9 cellular contexts compared by ENCODE assay signal in the genomic region with DNA sequence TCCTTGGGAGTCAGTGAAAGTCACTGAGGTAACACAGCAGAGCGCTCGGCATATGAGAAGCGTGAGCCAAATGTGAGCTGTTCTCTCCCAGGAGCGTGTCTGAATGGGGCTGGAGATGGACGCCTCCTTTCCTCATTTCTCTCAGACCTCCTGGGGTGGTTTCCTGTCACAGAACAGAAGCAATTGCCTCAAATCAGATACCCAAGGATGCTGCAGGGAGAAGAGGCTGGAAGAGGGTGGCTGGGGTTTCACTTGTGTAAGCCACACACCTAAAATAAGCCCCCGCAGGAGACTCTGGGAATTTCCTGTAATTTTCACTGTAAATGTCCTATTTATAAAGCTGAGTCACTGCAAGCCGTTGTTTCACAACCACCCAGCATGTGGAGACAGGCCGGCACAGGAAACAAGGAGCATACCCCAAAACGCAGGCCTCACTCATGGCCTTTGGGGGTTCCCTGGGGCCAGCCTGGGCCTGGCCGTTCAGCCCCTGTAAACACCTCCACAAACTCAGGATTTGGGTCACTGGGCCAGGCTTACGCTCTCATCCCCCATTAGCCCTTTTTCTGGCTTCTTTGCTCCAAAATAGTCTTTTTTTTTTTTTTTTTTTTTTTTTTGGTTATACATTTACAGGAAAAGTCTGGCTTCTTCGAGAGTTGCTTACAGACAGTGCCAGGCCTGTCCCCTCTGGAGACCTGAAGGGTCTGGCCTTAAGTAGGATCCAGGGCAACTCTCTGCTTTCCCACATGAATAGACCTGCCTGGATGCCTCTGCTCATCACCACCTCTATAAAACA. TPM values are rescaled to one million over a fixed set of nuclear protein-coding genes. Genes with fewer than 3 reads are reported as not detected.
A peak's percentile ranks its signal among the peaks of the same experiment; 100 is the strongest.
DNase-seq lines count a peak whose midpoint lies in the region; ATAC-seq, FAIRE-seq and TF ChIP-seq lines count a peak whose summit lies in the region.
"Had no signal": no experiment of that assay in that cellular context is flagged by ENCODE, and none has a peak within 500 bp of the region (broad histone marks: within the 10 kb centered on the region; RNA-seq: fewer than 3 reads in every experiment).

No MANE protein-coding gene starts in this region.

- H3K4me3 ChIP-seq in WERI-Rb-1 (ENCODE audit: low read depth, low read length), result no peak overlapping the region
- H3K4me3 ChIP-seq in duodenal mucosa (ENCODE audit: low read depth in 1 of 2, low read length in 2 of 2), result no peak overlapping the region
- peak overlapping the region in 1 of 2 experiments; percentile 45 for H3K4me3 ChIP-seq in mesenchymal stem cell (ENCODE audit: insufficient read depth in 1 of 2, low read depth in 1 of 2, low read length in 2 of 2)
- no peak overlapping the region for H3K4me3 ChIP-seq in suprapubic skin

- H3K9me3 ChIP-seq in WERI-Rb-1 (ENCODE audit: severe bottlenecking) (no peaks in the 10 kb centered on the region), duodenal mucosa (ENCODE audit: control insufficient read depth in 1 of 2, low read length in 2 of 2) (no peaks in the 10 kb centered on the region), mesenchymal stem cell (ENCODE audit: control insufficient read depth, low read length) (no peaks in the 10 kb centered on the region), suprapubic skin (no peaks in the 10 kb centered on the region)

- peak overlapping the region; percentile 44 to 99 for H2BK12ac ChIP-seq in mesenchymal stem cell (ENCODE audit: low read length in 2 of 2)

- H3K36me3 ChIP-seq in WERI-Rb-1, result no peaks in the 10 kb centered on the region
- H3K36me3 ChIP-seq in duodenal mucosa (ENCODE audit: control insufficient read depth in 1 of 2, insufficient read depth in 2 of 2, low read length in 2 of 2), result no peaks in the 10 kb centered on the region
- H3K36me3 ChIP-seq in mesenchymal stem cell (ENCODE audit: control insufficient read depth in 1 of 2, insufficient read depth in 2 of 2, low read depth in 1 of 2, low read length in 2 of 2), result no peaks in the 10 kb centered on the region
- H3K36me3 ChIP-seq in suprapubic skin, result no peaks in the 10 kb centered on the region

- peak overlapping the region; percentile 93 for H2AK5ac ChIP-seq in mesenchymal stem cell (ENCODE audit: low read length, severe bottlenecking)

- peak overlapping the region; percentile 93 for H2BK5ac ChIP-seq in mesenchymal stem cell (ENCODE audit: low read depth, low read length, poor library complexity, severe bottlenecking)

- peak overlapping the region; percentile 94 for H4K8ac ChIP-seq in mesenchymal stem cell (ENCODE audit: low read length)

- peak; percentile 39 for DNase-seq in 8988T
- DNase-seq in GM12891 (ENCODE audit: insufficient read length, low spot score), result no peak
- peak; percentile 72 for DNase-seq in LoVo (ENCODE audit: low spot score)
- peak; percentile 29 for DNase-seq in WERI-Rb-1
- peak; percentile 97 for DNase-seq in mesenchymal stem cell
- peak in 1 of 2 donors; percentile 79 for DNase-seq in suprapubic skin (ENCODE audit: low spot score in 2 of 2)

- no peak for TF ChIP-seq EP300 in suprapubic skin (IDR thresholded peaks at IDR 0.05)

- H3K4ac ChIP-seq in mesenchymal stem cell (ENCODE audit: low read depth in 1 of 2, low read length in 2 of 2), result peak overlapping the region; percentile 92 to 99

- no peak overlapping the region for H3K4me2 ChIP-seq in mesenchymal stem cell (ENCODE audit: low read length, poor library complexity, severe bottlenecking)

- H3K23ac ChIP-seq in mesenchymal stem cell (ENCODE audit: low read length in 2 of 2), result no peak overlapping the region

- H3K4me1 ChIP-seq in duodenal mucosa (ENCODE audit: control insufficient read depth in 1 of 2, insufficient read depth in 2 of 2, low read length in 2 of 2), result peaks cover 42 to 52% of the 10 kb centered on the region in 2 donors
- H3K4me1 ChIP-seq in mesenchymal stem cell (ENCODE audit: control insufficient read depth, insufficient read depth, low read depth, low read length), result peaks cover 31% of the 10 kb centered on the region
- peaks cover 35% of the 10 kb centered on the region for H3K4me1 ChIP-seq in suprapubic skin

- no peak overlapping the region for H3K14ac ChIP-seq in mesenchymal stem cell (ENCODE audit: low read length in 2 of 2)

- peak overlapping the region; percentile 16 to 98 for H3K18ac ChIP-seq in mesenchymal stem cell (ENCODE audit: low read depth in 1 of 2, low read length in 2 of 2)

- H3K9ac ChIP-seq in duodenal mucosa (ENCODE audit: low read depth in 1 of 2, low read length in 2 of 2) (peak overlapping the region; percentile 27 to 48), mesenchymal stem cell (ENCODE audit: low read length) (peak overlapping the region; percentile 83)

- no peak for ATAC-seq in HG02885 (IDR thresholded peaks at IDR 0.05; ENCODE audit: poor library complexity, unreplicated experiment)

- WGBS in mesenchymal stem cell, result 25% methylated on average over 9 of the region's 12 CpGs
- WGBS in suprapubic skin, result 12% methylated on average over 12 of the region's 12 CpGs

- TF ChIP-seq CTCF in WERI-Rb-1 (IDR thresholded peaks at IDR 0.05; ENCODE audit: low read depth, low read length) (0 out of 2 replicates have a peak, but pooled peaks have one; percentile 1), suprapubic skin (IDR thresholded peaks at IDR 0.05) (peak in 1 of 2 donors; percentile 41)

- H3K27me3 ChIP-seq in WERI-Rb-1 (ENCODE audit: insufficient read depth, low read depth, severe bottlenecking), result no peaks in the 10 kb centered on the region
- H3K27me3 ChIP-seq in duodenal mucosa (ENCODE audit: control insufficient read depth in 1 of 2, insufficient read depth in 2 of 2, low read length in 2 of 2), result no peaks in the 10 kb centered on the region
- no peaks in the 10 kb centered on the region for H3K27me3 ChIP-seq in mesenchymal stem cell (ENCODE audit: control insufficient read depth in 1 of 2, insufficient read depth in 1 of 2, low read length in 2 of 2)
- H3K27me3 ChIP-seq in suprapubic skin, result no peaks in the 10 kb centered on the region

- H3K27ac ChIP-seq in WERI-Rb-1 (no peak overlapping the region; the same call in 1 of the 2 replicates), duodenal mucosa (ENCODE audit: low read depth, low read length) (peak overlapping the region; percentile 68), mesenchymal stem cell (ENCODE audit: low read length, poor library complexity, severe bottlenecking) (peak overlapping the region; percentile 98), suprapubic skin (peak overlapping the region; percentile 80)

- H4K91ac ChIP-seq in mesenchymal stem cell (ENCODE audit: low read length), result peak overlapping the region; percentile 95

- H3K79me1 ChIP-seq in mesenchymal stem cell (replicated peaks; ENCODE audit: low read length, poor library complexity, severe bottlenecking), result no peaks in the 10 kb centered on the region

- no peak for TF ChIP-seq POLR2A in GM12891 (IDR thresholded peaks at IDR 0.05; ENCODE audit: low read depth, low read length)
- TF ChIP-seq POLR2A in suprapubic skin (IDR thresholded peaks at IDR 0.05), result no peak

- peak overlapping the region; percentile 65 for H2BK120ac ChIP-seq in mesenchymal stem cell (ENCODE audit: low read depth, low read length)

- H2AFZ ChIP-seq in mesenchymal stem cell (ENCODE audit: low read depth, low read length), result no peak overlapping the region

- peak overlapping the region; percentile 8 for H2BK15ac ChIP-seq in mesenchymal stem cell (ENCODE audit: low read depth, poor library complexity, severe bottlenecking)

- FAIRE-seq in GM12891 (lab: Jason Lieb, UNC), result peak; percentile 84
- FAIRE-seq: islet of Langerhans had no signal

TF ChIP-seq in GM12891, 5 proteins besides CTCF, POLR2A, EP300 and RAD21:
- TF ChIP-seq POU2F2 (IDR thresholded peaks at IDR 0.05; ENCODE audit: low read depth, low read length) (0 out of 2 replicates have a peak, but pooled peaks have one; percentile 65), SPI1 (IDR thresholded peaks at IDR 0.05; ENCODE audit: low read depth, low read length) (no peak), PAX5 (IDR thresholded peaks at IDR 0.05; ENCODE audit: insufficient read depth, low read length, severe bottlenecking) (no peak), POLR2AphosphoS5 (IDR thresholded peaks at IDR 0.05; ENCODE audit: low read depth, low read length) (no peak), TAF1 (IDR thresholded peaks at IDR 0.05; ENCODE audit: low read depth, low read length) (peak; percentile 45; the same call in 1 of the 2 replicates)

RNA-seq across cellular contexts. Expression of gene VCPKMT, which starts 55.3 kb away (rescaled TPM):
- polyA plus RNA-seq in GM12891 (2012; ENCODE audit: low read depth, missing spikeins), result 13.1 TPM
- polyA plus RNA-seq in mesenchymal stem cell (2013, experiment 1 of 2), result 6.8 TPM
- 6.8 TPM for polyA plus RNA-seq in mesenchymal stem cell (2013, experiment 2 of 2)
- total RNA-seq in suprapubic skin, result 10 to 100 TPM in 3 of 4 donors, 1 to 10 TPM in 1; 8.1 to 12.5 (median 11.9) TPM
